7 cellular contexts compared by ENCODE assay signal in genomic region chr2:226792155-226792871, GRCh38. TPM values are rescaled to one million over a fixed set of nuclear protein-coding genes. Genes with fewer than 3 reads are reported as not detected.
A peak's percentile ranks its signal among the peaks of the same experiment; 100 is the strongest.
DNase-seq lines count a peak whose midpoint lies in the region; ATAC-seq, FAIRE-seq and TF ChIP-seq lines count a peak whose summit lies in the region.

No MANE protein-coding gene starts in this region.

- H3K4me3 ChIP-seq in OCI-LY3 (ENCODE audit: low read length) = peak overlapping the region; percentile 83
- peak overlapping the region; percentile 77 for H3K4me3 ChIP-seq in endodermal cell (ENCODE audit: low read length)
- peak overlapping the region; percentile 93 for H3K4me3 ChIP-seq in osteoblast (ENCODE audit: insufficient read depth, low read length)

- H3K4me1 ChIP-seq in OCI-LY3 (ENCODE audit: low read length) (peaks cover 14% of the 10 kb centered on the region), endodermal cell (ENCODE audit: control insufficient read depth, insufficient read depth, low read length) (peaks cover 7% of the 10 kb centered on the region), osteoblast (ENCODE audit: insufficient read depth, low read length) (peaks cover 63% of the 10 kb centered on the region)

- H4K20me1 ChIP-seq in OCI-LY3 (ENCODE audit: insufficient read depth, low read length) (no peaks in the 10 kb centered on the region), osteoblast (ENCODE audit: insufficient read depth, low read length) (peaks cover 21% of the 10 kb centered on the region)

- H3K27ac ChIP-seq in OCI-LY3 (ENCODE audit: low read length) (no peak overlapping the region), endodermal cell (ENCODE audit: low read depth, low read length) (peak overlapping the region; percentile 83), osteoblast (ENCODE audit: low read depth, low read length) (peak overlapping the region; percentile 93)

- H3K36me3 Mint-ChIP-seq in endodermal cell (ENCODE audit: low read depth) = peaks cover 20% of the 10 kb centered on the region

- H3K4me1 Mint-ChIP-seq in endodermal cell = peaks cover 28% of the 10 kb centered on the region

- H3K27me3 Mint-ChIP-seq in endodermal cell (ENCODE audit: insufficient read depth) = no peaks in the 10 kb centered on the region

- no peaks in the 10 kb centered on the region for H3K79me2 ChIP-seq in OCI-LY3 (ENCODE audit: low read length)
- H3K79me2 ChIP-seq in osteoblast (ENCODE audit: insufficient read depth, low read length) = peaks cover 99% of the 10 kb centered on the region

- H2AFZ ChIP-seq in OCI-LY3 (ENCODE audit: low read depth, low read length) = peak overlapping the region; percentile 35; the same call in 1 of the 2 replicates
- no peak overlapping the region for H2AFZ ChIP-seq in osteoblast (ENCODE audit: low read length)

- H3K4me2 ChIP-seq in OCI-LY3 (ENCODE audit: low read length) (peak overlapping the region; percentile 91), osteoblast (ENCODE audit: insufficient read depth, low read length) (peak overlapping the region; percentile 83)

- peak overlapping the region; percentile 78 for H3K9ac ChIP-seq in OCI-LY3 (ENCODE audit: low read length)
- no peak overlapping the region for H3K9ac ChIP-seq in endodermal cell (ENCODE audit: extremely low read depth, low read length, poor library complexity, severe bottlenecking)

- ATAC-seq in HG03342 (IDR thresholded peaks at IDR 0.05; ENCODE audit: unreplicated experiment) (no peak), HG03565 (IDR thresholded peaks at IDR 0.05; ENCODE audit: unreplicated experiment) (no peak)

- peak overlapping the region; percentile 74 for H3K4me3 Mint-ChIP-seq in endodermal cell

- no peaks in the 10 kb centered on the region for H3K9me3 Mint-ChIP-seq in endodermal cell

- H3K27me3 ChIP-seq in OCI-LY3 (ENCODE audit: low read depth, low read length) (no peaks in the 10 kb centered on the region), endodermal cell (ENCODE audit: control insufficient read depth, insufficient read depth, low read length, poor library complexity, severe bottlenecking) (no peaks in the 10 kb centered on the region), osteoblast (ENCODE audit: insufficient read depth, low read length) (no peaks in the 10 kb centered on the region)

- TF ChIP-seq CTCF in OCI-LY3 (IDR thresholded peaks at IDR 0.05; ENCODE audit: low read depth, low read length) (no peak), endodermal cell (conservative IDR thresholded peaks at IDR 0.05) (no peak), osteoblast (IDR thresholded peaks at IDR 0.05; ENCODE audit: extremely low read depth, low read depth, low read length) (no peak)

- FAIRE-seq in GM19239 (lab: Jason Lieb, UNC) = peak; percentile 71

- H3K36me3 ChIP-seq in OCI-LY3 (replicated peaks; ENCODE audit: low read depth, low read length) (no peaks in the 10 kb centered on the region), endodermal cell (ENCODE audit: control insufficient read depth, insufficient read depth, low read length) (peaks cover 4% of the 10 kb centered on the region), osteoblast (ENCODE audit: insufficient read depth, low read length) (peaks cover 38% of the 10 kb centered on the region)

- H3K27ac Mint-ChIP-seq in endodermal cell = peak overlapping the region; percentile 76

- DNase-seq in GM19239 (ENCODE audit: insufficient read length, low spot score) = no peak
- peak; percentile 51 for DNase-seq in endodermal cell
- peak; percentile 85 for DNase-seq in osteoblast (ENCODE audit: insufficient read length, low spot score, missing footprints)
- DNase-seq in DMS114 treated with DMSO at 0.1 percent for 48 hours (lab: John Stamatoyannopoulos, UW; ENCODE audit: unreplicated experiment) = no peak

- no peaks in the 10 kb centered on the region for H3K9me3 ChIP-seq in OCI-LY3 (ENCODE audit: insufficient read depth, low read length)
- H3K9me3 ChIP-seq in endodermal cell (ENCODE audit: control insufficient read depth, low read length) = no peaks in the 10 kb centered on the region
- no peaks in the 10 kb centered on the region for H3K9me3 ChIP-seq in osteoblast (ENCODE audit: low read depth, low read length)

- 38 to 50% methylated on average over 3 to 7 of the region's 7 CpGs for WGBS in endodermal cell (ENCODE audit: insufficient coverage in 1 of 2, insufficient read length in 1 of 2), 2 experiments

RNA-seq across cellular contexts. Expression of gene IRS1, which starts 7.3 kb away (rescaled TPM):
- total RNA-seq in endodermal cell = 10 to 100 TPM; 16.2 to 16.6 TPM
- polyA plus RNA-seq in endodermal cell (2013, experiment 1 of 2) = 17.0 TPM
- 15.8 TPM for polyA plus RNA-seq in endodermal cell (2013, experiment 2 of 2)
- total RNA-seq in osteoblast = 24.5 and 27.9 TPM in 2 replicates

RNA-seq across cellular contexts. Expression of gene RHBDD1, which starts 43.5 kb away (rescaled TPM):
- total RNA-seq in endodermal cell (10 to 100 TPM; 35.2 to 46.2 TPM), osteoblast (24.2 and 25.3 TPM in 2 replicates)
- polyA plus RNA-seq in endodermal cell (2013, experiment 1 of 2) = 24.5 TPM
- polyA plus RNA-seq in endodermal cell (2013, experiment 2 of 2) = 19.1 TPM

Comparison
In these comparisons a context has a peak if more than half of its experiments do, and no peak if none do; other contexts are left out.
1. DNase-seq: peak in endodermal cell (single experiment) and osteoblast (single experiment); none in GM19239 (single experiment) and DMS114 treated with DMSO at 0.1 percent for 48 hours (single experiment).
2. Peak in every context shown above with its lines, with median percentiles within 50 percentile points of each other: H3K4me3 ChIP-seq.